In the genomic region with DNA sequence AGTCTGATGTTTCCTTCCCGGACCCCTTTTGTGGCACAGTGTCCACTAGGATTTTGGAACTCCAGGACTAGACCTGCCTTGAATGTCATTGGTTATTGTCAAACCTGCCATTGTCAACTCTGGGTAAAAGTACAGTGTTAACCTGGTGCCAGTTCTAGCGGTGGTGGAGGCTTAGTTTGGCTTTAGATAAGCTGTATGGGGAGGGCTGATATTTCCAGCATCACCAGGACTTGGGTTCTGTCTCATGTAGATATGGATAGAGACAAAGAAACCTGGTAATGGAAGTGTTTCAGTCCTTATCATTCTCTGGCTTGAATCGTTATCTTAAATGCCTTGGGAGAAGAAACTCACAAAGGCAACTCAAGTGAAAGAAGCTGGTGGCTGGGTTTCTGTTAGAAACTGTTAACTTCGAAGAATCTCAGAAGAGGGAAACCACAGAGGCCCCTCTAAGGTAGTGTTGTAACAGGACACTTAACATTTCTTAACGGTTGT, we compare ENCODE assay signal across 1 cellular context.
TF ChIP-seq lines count a peak whose summit lies in the region.

No MANE protein-coding gene starts in this region.

TF ChIP-seq in K562, 482 proteins besides CTCF, POLR2A, EP300 and RAD21 (continued from another document and continues in another):
- TF ChIP-seq, protein P1, sequence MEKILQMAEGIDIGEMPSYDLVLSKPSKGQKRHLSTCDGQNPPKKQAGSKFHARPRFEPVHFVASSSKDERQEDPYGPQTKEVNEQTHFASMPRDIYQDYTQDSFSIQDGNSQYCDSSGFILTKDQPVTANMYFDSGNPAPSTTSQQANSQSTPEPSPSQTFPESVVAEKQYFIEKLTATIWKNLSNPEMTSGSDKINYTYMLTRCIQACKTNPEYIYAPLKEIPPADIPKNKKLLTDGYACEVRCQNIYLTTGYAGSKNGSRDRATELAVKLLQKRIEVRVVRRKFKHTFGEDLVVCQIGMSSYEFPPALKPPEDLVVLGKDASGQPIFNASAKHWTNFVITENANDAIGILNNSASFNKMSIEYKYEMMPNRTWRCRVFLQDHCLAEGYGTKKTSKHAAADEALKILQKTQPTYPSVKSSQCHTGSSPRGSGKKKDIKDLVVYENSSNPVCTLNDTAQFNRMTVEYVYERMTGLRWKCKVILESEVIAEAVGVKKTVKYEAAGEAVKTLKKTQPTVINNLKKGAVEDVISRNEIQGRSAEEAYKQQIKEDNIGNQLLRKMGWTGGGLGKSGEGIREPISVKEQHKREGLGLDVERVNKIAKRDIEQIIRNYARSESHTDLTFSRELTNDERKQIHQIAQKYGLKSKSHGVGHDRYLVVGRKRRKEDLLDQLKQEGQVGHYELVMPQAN (IDR thresholded peaks at IDR 0.05; ENCODE audit: borderline replicate concordance) = no peak
- TF ChIP-seq HNRNPK (IDR thresholded peaks at IDR 0.05; ENCODE audit: low read depth, low read length, poor library complexity, severe bottlenecking) (no peak), RBBP5 (IDR thresholded peaks at IDR 0.05; ENCODE audit: borderline replicate concordance, insufficient read depth, low read length, poor library complexity, severe bottlenecking) (no peak), ZNF217 (CRISPR knock-in tag; IDR thresholded peaks at IDR 0.05) (no peak), CBX8 (IDR thresholded peaks at IDR 0.05; ENCODE audit: borderline replicate concordance, extremely low read depth, low read depth, low read length, poor library complexity, severe bottlenecking) (no peak), ZNF436 (CRISPR knock-in tag; IDR thresholded peaks at IDR 0.05) (no peak), COPS2 (conservative IDR thresholded peaks at IDR 0.05) (no peak), CBFB (CRISPR knock-in tag; IDR thresholded peaks at IDR 0.05) (no peak), TBP (optimal IDR thresholded peaks at IDR 0.05; ENCODE audit: low read depth, low read length) (no peak), ADNP (tag; IDR thresholded peaks at IDR 0.05) (peak; percentile 93), DMBX1 (CRISPR knock-in tag; IDR thresholded peaks at IDR 0.05; ENCODE audit: borderline replicate concordance) (peak; percentile 92), XRCC4 (IDR thresholded peaks at IDR 0.05; ENCODE audit: extremely low read depth, insufficient read depth, insufficient read length) (no peak), SAFB2 (IDR thresholded peaks at IDR 0.05; ENCODE audit: borderline replicate concordance, low read depth, low read length, severe bottlenecking) (no peak), TCF3 (CRISPR knock-in tag; IDR thresholded peaks at IDR 0.05) (peak; percentile 98), SRSF3 (IDR thresholded peaks at IDR 0.05; ENCODE audit: insufficient read depth, low read length) (no peak), SNIP1 (IDR thresholded peaks at IDR 0.05; ENCODE audit: low read depth) (no peak), JUNB (CRISPR knock-in tag; conservative IDR thresholded peaks at IDR 0.05) (no peak), ASH1L (IDR thresholded peaks at IDR 0.05; ENCODE audit: borderline replicate concordance, low read depth, partially characterized antibody) (no peak), NCOA1 (IDR thresholded peaks at IDR 0.05; ENCODE audit: low read depth) (peak; percentile 88), NBN (IDR thresholded peaks at IDR 0.05; ENCODE audit: low read depth) (peak; percentile 86; the same call in 1 of the 2 replicates), ZNF584 (CRISPR knock-in tag; IDR thresholded peaks at IDR 0.05; ENCODE audit: low read depth) (peak; percentile 87; the same call in 1 of the 2 replicates), ZNF589 (CRISPR knock-in tag; IDR thresholded peaks at IDR 0.05; ENCODE audit: low read depth) (peak; percentile 48; the same call in 1 of the 2 replicates), NR2C1 (IDR thresholded peaks at IDR 0.05) (no peak), NR2C1 (tag; IDR thresholded peaks at IDR 0.05) (no peak; the same call in 1 of the 2 replicates), IFI16 (CRISPR knock-in tag; IDR thresholded peaks at IDR 0.05) (0 out of 2 replicates have a peak, but pooled peaks have one; percentile 64), ZNF764 (CRISPR knock-in tag; IDR thresholded peaks at IDR 0.05; ENCODE audit: low read depth) (no peak), POLR2B (IDR thresholded peaks at IDR 0.05; ENCODE audit: low read depth, partially characterized antibody) (no peak), CREBBP (IDR thresholded peaks at IDR 0.05; ENCODE audit: low read depth, low read length) (no peak), ZBTB1 (CRISPR knock-in tag; IDR thresholded peaks at IDR 0.05; ENCODE audit: borderline replicate concordance, low read depth) (no peak), ZEB2 (IDR thresholded peaks at IDR 0.05) (peak; percentile 80), KHSRP (IDR thresholded peaks at IDR 0.05) (peak; percentile 79; the same call in 1 of the 2 replicates), RB1 (IDR thresholded peaks at IDR 0.05; ENCODE audit: low read depth) (no peak)
- TF ChIP-seq, protein P2, sequence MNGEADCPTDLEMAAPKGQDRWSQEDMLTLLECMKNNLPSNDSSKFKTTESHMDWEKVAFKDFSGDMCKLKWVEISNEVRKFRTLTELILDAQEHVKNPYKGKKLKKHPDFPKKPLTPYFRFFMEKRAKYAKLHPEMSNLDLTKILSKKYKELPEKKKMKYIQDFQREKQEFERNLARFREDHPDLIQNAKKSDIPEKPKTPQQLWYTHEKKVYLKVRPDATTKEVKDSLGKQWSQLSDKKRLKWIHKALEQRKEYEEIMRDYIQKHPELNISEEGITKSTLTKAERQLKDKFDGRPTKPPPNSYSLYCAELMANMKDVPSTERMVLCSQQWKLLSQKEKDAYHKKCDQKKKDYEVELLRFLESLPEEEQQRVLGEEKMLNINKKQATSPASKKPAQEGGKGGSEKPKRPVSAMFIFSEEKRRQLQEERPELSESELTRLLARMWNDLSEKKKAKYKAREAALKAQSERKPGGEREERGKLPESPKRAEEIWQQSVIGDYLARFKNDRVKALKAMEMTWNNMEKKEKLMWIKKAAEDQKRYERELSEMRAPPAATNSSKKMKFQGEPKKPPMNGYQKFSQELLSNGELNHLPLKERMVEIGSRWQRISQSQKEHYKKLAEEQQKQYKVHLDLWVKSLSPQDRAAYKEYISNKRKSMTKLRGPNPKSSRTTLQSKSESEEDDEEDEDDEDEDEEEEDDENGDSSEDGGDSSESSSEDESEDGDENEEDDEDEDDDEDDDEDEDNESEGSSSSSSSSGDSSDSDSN (IDR thresholded peaks at IDR 0.05; ENCODE audit: borderline replicate concordance in 1 of 2, low read depth in 2 of 2, low read length in 2 of 2) = no peak
- TF ChIP-seq, protein P3, sequence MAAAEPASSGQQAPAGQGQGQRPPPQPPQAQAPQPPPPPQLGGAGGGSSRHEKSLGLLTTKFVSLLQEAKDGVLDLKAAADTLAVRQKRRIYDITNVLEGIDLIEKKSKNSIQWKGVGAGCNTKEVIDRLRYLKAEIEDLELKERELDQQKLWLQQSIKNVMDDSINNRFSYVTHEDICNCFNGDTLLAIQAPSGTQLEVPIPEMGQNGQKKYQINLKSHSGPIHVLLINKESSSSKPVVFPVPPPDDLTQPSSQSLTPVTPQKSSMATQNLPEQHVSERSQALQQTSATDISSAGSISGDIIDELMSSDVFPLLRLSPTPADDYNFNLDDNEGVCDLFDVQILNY (CRISPR knock-in tag; IDR thresholded peaks at IDR 0.05) = no peak
- TF ChIP-seq, protein P4, sequence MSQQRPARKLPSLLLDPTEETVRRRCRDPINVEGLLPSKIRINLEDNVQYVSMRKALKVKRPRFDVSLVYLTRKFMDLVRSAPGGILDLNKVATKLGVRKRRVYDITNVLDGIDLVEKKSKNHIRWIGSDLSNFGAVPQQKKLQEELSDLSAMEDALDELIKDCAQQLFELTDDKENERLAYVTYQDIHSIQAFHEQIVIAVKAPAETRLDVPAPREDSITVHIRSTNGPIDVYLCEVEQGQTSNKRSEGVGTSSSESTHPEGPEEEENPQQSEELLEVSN (IDR thresholded peaks at IDR 0.05; ENCODE audit: borderline replicate concordance in 1 of 2, extremely low read depth in 1 of 2, insufficient read depth in 1 of 2, insufficient read length in 1 of 2, low read depth in 1 of 2, low read length in 1 of 2, poor library complexity in 1 of 2, severe bottlenecking in 1 of 2) = no peak
- TF ChIP-seq, protein P5, sequence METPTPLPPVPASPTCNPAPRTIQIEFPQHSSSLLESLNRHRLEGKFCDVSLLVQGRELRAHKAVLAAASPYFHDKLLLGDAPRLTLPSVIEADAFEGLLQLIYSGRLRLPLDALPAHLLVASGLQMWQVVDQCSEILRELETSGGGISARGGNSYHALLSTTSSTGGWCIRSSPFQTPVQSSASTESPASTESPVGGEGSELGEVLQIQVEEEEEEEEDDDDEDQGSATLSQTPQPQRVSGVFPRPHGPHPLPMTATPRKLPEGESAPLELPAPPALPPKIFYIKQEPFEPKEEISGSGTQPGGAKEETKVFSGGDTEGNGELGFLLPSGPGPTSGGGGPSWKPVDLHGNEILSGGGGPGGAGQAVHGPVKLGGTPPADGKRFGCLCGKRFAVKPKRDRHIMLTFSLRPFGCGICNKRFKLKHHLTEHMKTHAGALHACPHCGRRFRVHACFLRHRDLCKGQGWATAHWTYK (CRISPR knock-in tag; IDR thresholded peaks at IDR 0.05) = peak; percentile 79
- TF ChIP-seq, protein P6, sequence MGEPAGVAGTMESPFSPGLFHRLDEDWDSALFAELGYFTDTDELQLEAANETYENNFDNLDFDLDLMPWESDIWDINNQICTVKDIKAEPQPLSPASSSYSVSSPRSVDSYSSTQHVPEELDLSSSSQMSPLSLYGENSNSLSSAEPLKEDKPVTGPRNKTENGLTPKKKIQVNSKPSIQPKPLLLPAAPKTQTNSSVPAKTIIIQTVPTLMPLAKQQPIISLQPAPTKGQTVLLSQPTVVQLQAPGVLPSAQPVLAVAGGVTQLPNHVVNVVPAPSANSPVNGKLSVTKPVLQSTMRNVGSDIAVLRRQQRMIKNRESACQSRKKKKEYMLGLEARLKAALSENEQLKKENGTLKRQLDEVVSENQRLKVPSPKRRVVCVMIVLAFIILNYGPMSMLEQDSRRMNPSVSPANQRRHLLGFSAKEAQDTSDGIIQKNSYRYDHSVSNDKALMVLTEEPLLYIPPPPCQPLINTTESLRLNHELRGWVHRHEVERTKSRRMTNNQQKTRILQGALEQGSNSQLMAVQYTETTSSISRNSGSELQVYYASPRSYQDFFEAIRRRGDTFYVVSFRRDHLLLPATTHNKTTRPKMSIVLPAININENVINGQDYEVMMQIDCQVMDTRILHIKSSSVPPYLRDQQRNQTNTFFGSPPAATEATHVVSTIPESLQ (CRISPR knock-in tag; IDR thresholded peaks at IDR 0.05) = no peak
- TF ChIP-seq, protein P7, sequence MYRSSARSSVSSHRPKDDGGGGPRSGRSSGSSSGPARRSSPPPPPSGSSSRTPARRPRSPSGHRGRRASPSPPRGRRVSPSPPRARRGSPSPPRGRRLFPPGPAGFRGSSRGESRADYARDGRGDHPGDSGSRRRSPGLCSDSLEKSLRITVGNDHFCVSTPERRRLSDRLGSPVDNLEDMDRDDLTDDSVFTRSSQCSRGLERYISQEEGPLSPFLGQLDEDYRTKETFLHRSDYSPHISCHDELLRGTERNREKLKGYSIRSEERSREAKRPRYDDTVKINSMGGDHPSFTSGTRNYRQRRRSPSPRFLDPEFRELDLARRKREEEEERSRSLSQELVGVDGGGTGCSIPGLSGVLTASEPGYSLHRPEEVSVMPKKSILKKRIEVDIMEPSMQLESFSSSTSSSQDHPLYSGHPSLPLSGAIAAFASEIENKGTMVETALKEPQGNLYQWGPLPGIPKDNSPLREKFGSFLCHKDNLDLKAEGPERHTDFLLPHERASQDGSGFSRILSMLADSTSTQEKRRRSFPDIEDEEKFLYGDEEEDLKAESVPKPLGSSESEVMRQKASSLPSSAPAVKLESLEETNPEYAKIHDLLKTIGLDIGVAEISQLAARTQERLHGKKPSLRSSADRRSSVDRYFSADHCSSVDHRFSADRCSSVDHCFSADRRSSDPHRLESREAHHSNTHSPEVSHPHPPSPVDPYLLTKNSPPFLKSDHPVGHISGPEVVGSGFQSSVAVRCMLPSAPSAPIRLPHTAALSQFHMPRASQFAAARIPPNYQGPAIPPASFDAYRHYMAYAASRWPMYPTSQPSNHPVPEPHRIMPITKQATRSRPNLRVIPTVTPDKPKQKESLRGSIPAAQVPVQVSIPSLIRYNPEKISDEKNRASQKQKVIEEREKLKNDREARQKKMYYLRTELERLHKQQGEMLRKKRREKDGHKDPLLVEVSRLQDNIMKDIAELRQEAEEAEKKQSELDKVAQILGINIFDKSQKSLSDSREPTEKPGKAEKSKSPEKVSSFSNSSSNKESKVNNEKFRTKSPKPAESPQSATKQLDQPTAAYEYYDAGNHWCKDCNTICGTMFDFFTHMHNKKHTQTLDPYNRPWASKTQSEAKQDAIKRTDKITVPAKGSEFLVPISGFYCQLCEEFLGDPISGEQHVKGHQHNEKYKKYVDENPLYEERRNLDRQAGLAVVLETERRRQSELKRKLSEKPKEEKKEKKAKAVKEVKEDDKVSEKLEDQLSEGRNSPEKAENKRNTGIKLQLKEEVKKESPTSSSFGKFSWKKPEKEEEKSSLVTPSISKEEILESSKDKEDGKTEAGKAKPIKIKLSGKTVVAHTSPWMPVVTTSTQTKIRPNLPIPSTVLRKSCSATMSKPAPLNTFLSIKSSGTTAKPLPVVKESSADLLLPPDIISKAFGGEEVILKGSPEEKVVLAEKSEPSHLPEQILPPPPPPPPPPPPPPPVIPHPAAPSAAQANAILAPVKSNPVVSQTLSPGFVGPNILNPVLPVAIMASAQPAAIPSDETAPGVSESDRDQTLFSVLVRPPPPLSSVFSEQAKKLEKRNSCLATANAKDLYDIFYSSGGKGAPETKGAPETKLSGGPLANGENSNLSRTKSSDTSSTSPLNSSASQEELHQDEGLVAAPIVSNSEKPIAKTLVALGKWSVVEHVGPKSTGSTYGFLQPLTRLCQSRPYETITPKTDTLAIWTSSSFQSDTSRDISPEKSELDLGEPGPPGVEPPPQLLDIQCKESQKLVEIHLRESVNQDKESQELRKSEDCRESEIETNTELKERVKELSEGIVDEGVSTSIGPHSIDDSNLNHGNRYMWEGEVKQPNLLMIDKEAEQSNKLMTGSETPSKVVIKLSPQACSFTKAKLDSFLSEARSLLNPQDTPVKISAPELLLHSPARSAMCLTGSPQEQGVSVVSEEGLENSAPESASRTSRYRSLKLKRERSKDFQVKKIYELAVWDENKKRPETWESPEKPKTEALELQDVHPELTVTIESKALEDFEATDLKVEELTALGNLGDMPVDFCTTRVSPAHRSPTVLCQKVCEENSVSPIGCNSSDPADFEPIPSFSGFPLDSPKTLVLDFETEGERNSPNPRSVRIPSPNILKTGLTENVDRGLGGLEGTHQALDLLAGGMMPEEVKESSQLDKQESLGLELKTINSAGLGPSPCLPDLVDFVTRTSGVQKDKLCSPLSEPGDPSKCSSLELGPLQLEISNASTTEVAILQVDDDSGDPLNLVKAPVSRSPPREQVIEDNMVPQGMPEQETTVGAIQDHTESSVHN (IDR thresholded peaks at IDR 0.05; ENCODE audit: borderline replicate concordance in 1 of 2, low read depth in 1 of 2) = no peak
- TF ChIP-seq, protein P8, sequence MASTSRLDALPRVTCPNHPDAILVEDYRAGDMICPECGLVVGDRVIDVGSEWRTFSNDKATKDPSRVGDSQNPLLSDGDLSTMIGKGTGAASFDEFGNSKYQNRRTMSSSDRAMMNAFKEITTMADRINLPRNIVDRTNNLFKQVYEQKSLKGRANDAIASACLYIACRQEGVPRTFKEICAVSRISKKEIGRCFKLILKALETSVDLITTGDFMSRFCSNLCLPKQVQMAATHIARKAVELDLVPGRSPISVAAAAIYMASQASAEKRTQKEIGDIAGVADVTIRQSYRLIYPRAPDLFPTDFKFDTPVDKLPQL (IDR thresholded peaks at IDR 0.05; ENCODE audit: extremely low read depth, insufficient read length) = no peak
